In the genomic region with DNA sequence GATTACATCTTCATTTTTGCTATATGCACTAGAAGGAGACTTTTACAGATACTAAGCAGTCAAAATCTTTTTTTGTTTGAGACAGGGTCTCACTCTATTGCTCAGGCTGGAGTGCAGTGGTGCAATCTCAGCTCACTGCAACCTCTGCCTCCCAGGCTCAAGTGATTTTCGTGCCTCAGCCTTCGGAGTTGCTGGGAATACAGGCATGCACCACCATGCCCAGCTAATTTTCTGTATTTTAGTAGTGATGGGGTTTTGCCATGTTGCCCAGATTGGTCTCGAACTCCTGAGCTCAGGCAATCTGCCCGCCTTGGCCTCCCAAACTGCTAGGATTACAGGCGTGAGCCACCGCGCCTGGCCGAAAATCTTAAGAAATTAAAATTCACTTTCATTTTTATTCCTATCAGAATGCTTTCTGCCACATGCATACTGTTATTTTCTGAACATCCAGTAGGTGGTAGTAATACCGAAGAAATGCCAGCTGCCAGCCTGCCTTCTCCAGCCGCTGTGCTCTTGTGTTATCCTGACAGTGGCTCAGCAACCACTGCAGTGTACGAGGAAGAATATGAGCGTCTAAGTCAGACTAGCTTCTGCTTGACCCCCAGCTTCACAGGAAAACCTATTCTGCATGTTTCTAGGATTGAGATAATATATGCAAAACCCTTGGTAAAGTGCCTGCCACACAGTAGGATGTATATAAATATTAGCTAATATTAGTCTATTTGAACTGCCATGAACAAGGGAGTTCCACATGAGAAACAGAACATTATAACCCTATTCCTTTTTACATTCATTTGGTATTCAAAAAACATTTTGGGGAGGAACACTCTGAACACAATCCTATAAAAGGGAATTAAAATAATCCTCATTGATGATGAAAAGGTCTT, we compare ENCODE assay signal across 8 cellular contexts. TPM values are rescaled to one million over a fixed set of nuclear protein-coding genes. Genes with fewer than 3 reads are reported as not detected.
DNase-seq lines count a peak whose midpoint lies in the region; ATAC-seq, FAIRE-seq and TF ChIP-seq lines count a peak whose summit lies in the region.

No MANE protein-coding gene starts in this region.

- H3K36me3 ChIP-seq in HepG2 (replicated peaks in 1 of 2; ENCODE audit: control insufficient read depth in 1 of 2, insufficient read depth in 2 of 2, low read length in 2 of 2) = no peaks in the 10 kb centered on the region

- H3K9ac ChIP-seq in HepG2 (ENCODE audit: insufficient read depth, low read depth, low read length) = 0 out of 2 replicates have a peak overlapping the region, but pooled peaks have one; percentile 38

- H3K4me1 Mint-ChIP-seq in WTC11 = peaks cover 14% of the 10 kb centered on the region

- peak; percentile 69 for ATAC-seq in GM18511 (IDR thresholded peaks at IDR 0.05; ENCODE audit: unreplicated experiment)
- peak; percentile 84 for ATAC-seq in HG03064 (IDR thresholded peaks at IDR 0.05; ENCODE audit: low read depth, unreplicated experiment)
- peak; percentile 76 for ATAC-seq in WTC11
- peak; percentile 84 for ATAC-seq in HepG2

- 8% methylated on average over 12 of the region's 12 CpGs for WGBS in HepG2 (ENCODE audit: low lambda C conversion rate)

- no peak overlapping the region for H2AFZ ChIP-seq in HepG2 (ENCODE audit: low read length)

- TF ChIP-seq EP300 in HepG2 (IDR thresholded peaks at IDR 0.05; ENCODE audit: low read depth in 2 of 2, low read length in 2 of 2) (no peak), HepG2 (CRISPR knock-in tag; IDR thresholded peaks at IDR 0.05; ENCODE audit: borderline replicate concordance) (no peak)

- in situ Hi-C loops in HepG2 (cut with HindIII; ENCODE audit: extremely low pct_ligation_motif_present, low pct_unique_long_range_greater_than_20kb) = loop anchor here (5.0 kb wide), 1 partner anchor 36 kb away; no protein-coding TSS in a partner anchor

- H3K4me3 ChIP-seq in choroid plexus epithelial cell (ENCODE audit: low read depth, low read length) (no peak overlapping the region), HepG2 (replicated peaks in 1 of 3; ENCODE audit: insufficient read depth in 1 of 3, low read depth in 2 of 3, low read length in 3 of 3) (peak overlapping the region in 1 of 3 experiments; percentile 44; a peak in 2 of 6 replicates)

- no peaks in the 10 kb centered on the region for H3K79me2 ChIP-seq in HepG2 (ENCODE audit: insufficient read depth, low read length)

- H3K4me2 ChIP-seq in HepG2 (ENCODE audit: low read depth, low read length) = peak overlapping the region; percentile 73

- no peak overlapping the region for H3K27ac Mint-ChIP-seq in WTC11

- H3K36me3 Mint-ChIP-seq in WTC11 = no peaks in the 10 kb centered on the region

- POLR2A ChIA-PET in WTC11 (lab: Charles Lee) = interaction anchor here (1.7 kb wide), 1 partner anchor 15 kb away, joined by 5 read pairs; no protein-coding TSS in a partner anchor
- POLR2A ChIA-PET in HepG2 (lab: Yijun Ruan, JAX) = interaction anchor here (1.2 kb wide), 1 partner anchor 54 kb away, joined by 4 read pairs; a partner anchor contains a TSS

- peak; percentile 74 for FAIRE-seq in HepG2 (lab: Jason Lieb, UNC)

- intact Hi-C loops in HepG2 (cut with micrococcal nuclease; ENCODE audit: unreplicated experiment) = loop anchor here (1.0 to 5.0 kb wide), 2 partner anchors 35 to 126 kb away; no protein-coding TSS in a partner anchor

- no peaks in the 10 kb centered on the region for H3K9me3 ChIP-seq in HepG2 (ENCODE audit: low read length)

- H3K27me3 Mint-ChIP-seq in WTC11 (ENCODE audit: low read depth) = no peaks in the 10 kb centered on the region

- no peaks in the 10 kb centered on the region for H3K9me3 Mint-ChIP-seq in WTC11

- BruUV-seq in HepG2 (replicated peaks; lab: Mats Ljungman, UMichigan) = no TSS peak

- no peak overlapping the region for H3K4me3 Mint-ChIP-seq in WTC11

- H3K27me3 ChIP-seq in HepG2 (ENCODE audit: control insufficient read depth in 1 of 2, insufficient read depth in 2 of 2, low read length in 2 of 2) = no peaks in the 10 kb centered on the region

- peaks cover 27% of the 10 kb centered on the region for H3K4me1 ChIP-seq in HepG2 (ENCODE audit: insufficient read depth, low read length)

- peak; percentile 62; the same call in 1 of the 2 replicates for TF ChIP-seq RAD21 in HepG2 (CRISPR knock-in tag; IDR thresholded peaks at IDR 0.05)

- TF ChIP-seq POLR2A in HepG2 (IDR thresholded peaks at IDR 0.05; ENCODE audit: insufficient read depth in 1 of 2, low read depth in 2 of 2, low read length in 2 of 2) = no peak

- CTCF ChIA-PET in WTC11 (lab: Charles Lee) (interaction anchor here (0.5 to 4.2 kb wide), 18 partner anchors 10 to 479 kb away, joined by 3 to 41 read pairs (median 4); a partner anchor contains a TSS), HepG2 (lab: Yijun Ruan, JAX; ENCODE audit: low intra/inter-chr PET ratio, low total read pairs) (interaction anchor here (1.5 to 2.4 kb wide), 2 partner anchors 35 to 63 kb away, joined by 3 to 28 read pairs; no protein-coding TSS in a partner anchor)

- DNase-seq in AG08396 (ENCODE audit: low spot score) (peak; percentile 67), NCI-H2227 treated with DMSO at 0.1 percent for 48 hours (lab: John Stamatoyannopoulos, UW) (peak; percentile 60), WTC11 (ENCODE audit: low spot score) (peak; percentile 31), choroid plexus epithelial cell (ENCODE audit: low read depth) (peak; percentile 88), HepG2 (ENCODE audit: low spot score) (peak; percentile 64)
- DNase-seq in stimulated activated CD4-positive, alpha-beta T cell treated with anti-CD3 and anti-CD28 coated beads, Interleukin-4, amount 100 ng/mL, for 1 hour = peak; percentile 27

- peak overlapping the region; percentile 73 for H3K27ac ChIP-seq in HepG2 (ENCODE audit: extremely low read length, insufficient read depth, low read length)

- no peaks in the 10 kb centered on the region for H4K20me1 ChIP-seq in HepG2 (ENCODE audit: insufficient read depth, low read length)

- TF ChIP-seq CTCF in WTC11 (IDR thresholded peaks at IDR 0.05) = no peak; the same call in 1 of the 2 replicates
- TF ChIP-seq CTCF in choroid plexus epithelial cell (conservative IDR thresholded peaks at IDR 0.05; ENCODE audit: low read depth, low read length) = peak; percentile 78
- TF ChIP-seq CTCF in HepG2 (CRISPR knock-in tag; IDR thresholded peaks at IDR 0.05) = peak; percentile 85

TF ChIP-seq in WTC11, 78 proteins besides CTCF, POLR2A, EP300 and RAD21 (continues in another document):
- TF ChIP-seq, protein P1, sequence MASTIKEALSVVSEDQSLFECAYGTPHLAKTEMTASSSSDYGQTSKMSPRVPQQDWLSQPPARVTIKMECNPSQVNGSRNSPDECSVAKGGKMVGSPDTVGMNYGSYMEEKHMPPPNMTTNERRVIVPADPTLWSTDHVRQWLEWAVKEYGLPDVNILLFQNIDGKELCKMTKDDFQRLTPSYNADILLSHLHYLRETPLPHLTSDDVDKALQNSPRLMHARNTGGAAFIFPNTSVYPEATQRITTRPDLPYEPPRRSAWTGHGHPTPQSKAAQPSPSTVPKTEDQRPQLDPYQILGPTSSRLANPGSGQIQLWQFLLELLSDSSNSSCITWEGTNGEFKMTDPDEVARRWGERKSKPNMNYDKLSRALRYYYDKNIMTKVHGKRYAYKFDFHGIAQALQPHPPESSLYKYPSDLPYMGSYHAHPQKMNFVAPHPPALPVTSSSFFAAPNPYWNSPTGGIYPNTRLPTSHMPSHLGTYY (CRISPR knock-in tag; IDR thresholded peaks at IDR 0.05) = no peak

TF ChIP-seq in HepG2, 621 proteins besides CTCF, POLR2A, EP300 and RAD21 (continues in another document):
- TF ChIP-seq, protein P2, sequence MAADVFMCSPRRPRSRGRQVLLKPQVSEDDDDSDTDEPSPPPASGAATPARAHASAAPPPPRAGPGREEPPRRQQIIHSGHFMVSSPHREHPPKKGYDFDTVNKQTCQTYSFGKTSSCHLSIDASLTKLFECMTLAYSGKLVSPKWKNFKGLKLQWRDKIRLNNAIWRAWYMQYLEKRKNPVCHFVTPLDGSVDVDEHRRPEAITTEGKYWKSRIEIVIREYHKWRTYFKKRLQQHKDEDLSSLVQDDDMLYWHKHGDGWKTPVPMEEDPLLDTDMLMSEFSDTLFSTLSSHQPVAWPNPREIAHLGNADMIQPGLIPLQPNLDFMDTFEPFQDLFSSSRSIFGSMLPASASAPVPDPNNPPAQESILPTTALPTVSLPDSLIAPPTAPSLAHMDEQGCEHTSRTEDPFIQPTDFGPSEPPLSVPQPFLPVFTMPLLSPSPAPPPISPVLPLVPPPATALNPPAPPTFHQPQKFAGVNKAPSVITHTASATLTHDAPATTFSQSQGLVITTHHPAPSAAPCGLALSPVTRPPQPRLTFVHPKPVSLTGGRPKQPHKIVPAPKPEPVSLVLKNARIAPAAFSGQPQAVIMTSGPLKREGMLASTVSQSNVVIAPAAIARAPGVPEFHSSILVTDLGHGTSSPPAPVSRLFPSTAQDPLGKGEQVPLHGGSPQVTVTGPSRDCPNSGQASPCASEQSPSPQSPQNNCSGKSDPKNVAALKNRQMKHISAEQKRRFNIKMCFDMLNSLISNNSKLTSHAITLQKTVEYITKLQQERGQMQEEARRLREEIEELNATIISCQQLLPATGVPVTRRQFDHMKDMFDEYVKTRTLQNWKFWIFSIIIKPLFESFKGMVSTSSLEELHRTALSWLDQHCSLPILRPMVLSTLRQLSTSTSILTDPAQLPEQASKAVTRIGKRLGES (CRISPR knock-in tag; IDR thresholded peaks at IDR 0.05; ENCODE audit: borderline replicate concordance) = no peak

RNA-seq across cellular contexts. Expression of a gene that starts 54.2 kb away (rescaled TPM):
- total RNA-seq in WTC11 (2021) = 34.4 to 44.3 TPM (median 40.6 TPM) in 3 replicates
- total RNA-seq in HepG2 (2016; rRNA removed; fragmentation: Illumina TruSeq; extraction: Trizol) = 32.8 and 54.2 TPM in 2 replicates
- 1.8 and 2.4 TPM in 2 replicates for total RNA-seq in HepG2 (2016; cell fraction: cytosol; rRNA removed; fragmentation: Illumina TruSeq; extraction: Trizol; ENCODE audit: low read depth)
- total RNA-seq in HepG2 (2016; cell fraction: insoluble cytoplasmic fraction; rRNA removed; fragmentation: Illumina TruSeq; extraction: Trizol) = 32.6 and 56.0 TPM in 2 replicates
- total RNA-seq in HepG2 (2016; cell fraction: membrane; rRNA removed; fragmentation: Illumina TruSeq; extraction: Trizol) = 6.0 and 7.0 TPM in 2 replicates
- 20.5 and 22.8 TPM in 2 replicates for total RNA-seq in HepG2 (2016; cell fraction: nucleus; rRNA removed; fragmentation: Illumina TruSeq; extraction: Trizol)
- polyA plus RNA-seq in HepG2 (2011; rRNA removed) = 6.0 and 8.8 TPM in 2 replicates
- 2.6 and 4.0 TPM in 2 replicates for polyA plus RNA-seq in HepG2 (2011; cell fraction: cytosol; rRNA removed)
- polyA plus RNA-seq in HepG2 (2011; cell fraction: nucleus; rRNA removed) = 2.1 and 4.0 TPM in 2 replicates
- 12.7 and 13.8 TPM in 2 replicates for polyA plus RNA-seq in HepG2 (2012)
- polyA plus RNA-seq in HepG2 (2016; cell fraction: cytosol; fragmentation: Illumina TruSeq; extraction: Trizol; ENCODE audit: low read depth) = 1.9 and 2.4 TPM in 2 replicates
- polyA plus RNA-seq in HepG2 (2016; cell fraction: insoluble cytoplasmic fraction; fragmentation: Illumina TruSeq; extraction: Trizol; ENCODE audit: low read depth) = 54.9 and 56.4 TPM in 2 replicates
- 4.1 and 4.9 TPM in 2 replicates for polyA plus RNA-seq in HepG2 (2016; cell fraction: membrane; fragmentation: Illumina TruSeq; extraction: Trizol; ENCODE audit: low read depth)
- 28.1 and 29.6 TPM in 2 replicates for polyA plus RNA-seq in HepG2 (2016; cell fraction: nucleus; fragmentation: Illumina TruSeq; extraction: Trizol; ENCODE audit: insufficient read depth, low read depth)
- 1.6 and 3.1 TPM in 2 replicates for polyA minus RNA-seq in HepG2 (2011; rRNA and poly(A)+ RNA removed; ENCODE audit: low replicate concordance)
- polyA minus RNA-seq in HepG2 (2011; cell fraction: cytosol; rRNA and poly(A)+ RNA removed) = 6.3 and 6.5 TPM in 2 replicates
- polyA minus RNA-seq in HepG2 (2011; cell fraction: nucleus; rRNA and poly(A)+ RNA removed) = 25.4 and 29.5 TPM in 2 replicates

Comparison
In these comparisons a context has a peak if more than half of its experiments do, and no peak if none do; other contexts are left out.
1. DNase-seq: peak in every context shown above with its lines; median percentile 88 in choroid plexus epithelial cell; 67 in AG08396; 64 in HepG2; 60 in NCI-H2227 treated with DMSO at 0.1 percent for 48 hours; 31 in WTC11; 27 in stimulated activated CD4-positive, alpha-beta T cell treated with anti-CD3 and anti-CD28 coated beads, Interleukin-4, amount 100 ng/mL, for 1 hour.